In genomic region chr2:71786291-71787107, GRCh38 we compare ENCODE assay signal across 21 cellular contexts.
A peak's percentile ranks its signal among the peaks of the same experiment; 100 is the strongest.
DNase-seq lines count a peak whose midpoint lies in the region; ATAC-seq, FAIRE-seq and TF ChIP-seq lines count a peak whose summit lies in the region.
"Had no signal": no experiment of that assay in that cellular context is flagged by ENCODE, and none has a peak within 500 bp of the region (broad histone marks: within the 10 kb centered on the region; RNA-seq: fewer than 3 reads in every experiment).

No MANE protein-coding gene starts in this region.

- H4K20me1 ChIP-seq in IMR-90 (ENCODE audit: insufficient read depth, low read length), result no peaks in the 10 kb centered on the region; the same call in 1 of the 2 replicates
- H4K20me1 ChIP-seq: BLaER1 had no signal

- WGBS in A549 (ENCODE audit: missing lambda C conversion rate), result 83% methylated on average over 17 of the region's 17 CpGs
- WGBS in IMR-90 (ENCODE audit: extremely low coverage in 2 of 2, insufficient read length in 1 of 2), 2 experiments, result 87% methylated on average over 6 of the region's 17 CpGs; no CpG with 5 or more reads in 1 of the 2 experiments
- 90 to 95% methylated on average over 16 to 17 of the region's 17 CpGs for WGBS in lower leg skin, 2 donors
- 91 to 92% methylated on average over 17 of the region's 17 CpGs for WGBS in sigmoid colon, 2 donors
- 85% methylated on average over 9 of the region's 17 CpGs for WGBS in esophagus muscularis mucosa

- peak overlapping the region; percentile 15; the same call in 1 of the 2 replicates for H4K91ac ChIP-seq in IMR-90 (ENCODE audit: insufficient read depth, low read depth, low read length)

- H2BK20ac ChIP-seq in IMR-90 (ENCODE audit: low read depth, low read length), result no peak overlapping the region; the same call in 1 of the 2 replicates

- no peak overlapping the region for H3K9ac ChIP-seq in IMR-90 (ENCODE audit: low read depth, low read length)
- H3K9ac ChIP-seq: BLaER1 had no signal

- DNase-seq in A549 (ENCODE audit: low read depth in 1 of 2, low spot score in 1 of 2) (no peak), IMR-90 (no peak), lower leg skin (ENCODE audit: low spot score in 2 of 2) (peak; percentile 11 to 60), sigmoid colon (peak; percentile 55), SKM-1 (lab: John Stamatoyannopoulos, UW; ENCODE audit: unreplicated experiment) (no peak), esophagus muscularis mucosa (ENCODE audit: extremely low spot score) (no peak)
- DNase-seq: CD4-positive, alpha-beta memory T cell; EL; KG1; NCI-H1105 treated with DMSO at 0.1 percent for 48 hours; NCI-H1694; NCI-H2081 treated with DMSO at 0.1 percent for 48 hours; NCI-H510A; NCI-H774; SHP77 had no signal

- H2BK5ac ChIP-seq in IMR-90 (ENCODE audit: low read depth, low read length, poor library complexity, severe bottlenecking), result no peak overlapping the region

- H2AK9ac ChIP-seq in IMR-90 (replicated peaks; ENCODE audit: low read depth, low read length, poor library complexity), result peak overlapping the region; percentile 47

- TF ChIP-seq POLR2A in A549 (IDR thresholded peaks at IDR 0.05; ENCODE audit: low read length), result no peak
- TF ChIP-seq POLR2A in IMR-90 (IDR thresholded peaks at IDR 0.05; ENCODE audit: low read depth, low read length), result no peak
- no peak for TF ChIP-seq POLR2A in lower leg skin (IDR thresholded peaks at IDR 0.05)
- no peak for TF ChIP-seq POLR2A in sigmoid colon (IDR thresholded peaks at IDR 0.05)
- no peak for TF ChIP-seq POLR2A in esophagus muscularis mucosa (IDR thresholded peaks at IDR 0.05; ENCODE audit: low read depth)

- POLR2A ChIA-PET in A549 (lab: Yijun Ruan, JAX), result no interaction called here
- POLR2A ChIA-PET in IMR-90 (lab: Charles Lee; ENCODE audit: unreplicated experiment), result no interaction called here

- in situ Hi-C loops in IMR-90 (cut with MboI; ENCODE audit: low sequenced_read_pairs), result loop anchor here (25.0 kb wide), 1 partner anchor 951 kb away; no protein-coding TSS in a partner anchor

- dilution Hi-C loops in IMR-90 (cut with HindIII; ENCODE audit: low sequenced_read_pairs, unreplicated experiment), result no loop called here

- H3K4me2 ChIP-seq in A549 (no peak overlapping the region), IMR-90 (ENCODE audit: low read depth, low read length) (no peak overlapping the region)
- H3K4me2 ChIP-seq: BLaER1 had no signal

- H3K23ac ChIP-seq in IMR-90 (ENCODE audit: low read depth, low read length), result no peak overlapping the region

- no peak for ATAC-seq in A549
- ATAC-seq in IMR-90 (ENCODE audit: low read depth), result no peak
- ATAC-seq in HG02973 (IDR thresholded peaks at IDR 0.05; ENCODE audit: unreplicated experiment), result no peak
- no peak for ATAC-seq in GM18858 (IDR thresholded peaks at IDR 0.05; ENCODE audit: unreplicated experiment)
- ATAC-seq: GM12878, HepG2 had no signal

- no peak overlapping the region for H2AK5ac ChIP-seq in IMR-90 (ENCODE audit: low read depth, low read length)

- H3K4me1 ChIP-seq in A549 (peaks cover 39% of the 10 kb centered on the region), IMR-90 (ENCODE audit: control insufficient read depth, insufficient read depth, low read length) (peaks cover 13% of the 10 kb centered on the region), sigmoid colon (peaks cover 0 to 20% (median 15%) of the 10 kb centered on the region in 4 donors), esophagus muscularis mucosa (peaks cover 0 to 6% (median 0%) of the 10 kb centered on the region in 4 donors)
- H3K4me1 ChIP-seq: BLaER1 had no signal

- no peak overlapping the region; the same call in 1 of the 2 replicates for H3K4ac ChIP-seq in IMR-90 (ENCODE audit: low read depth, low read length)

- H3K4me3 ChIP-seq in A549 (no peak overlapping the region), IMR-90 (ENCODE audit: insufficient read depth, low read depth, low read length) (no peak overlapping the region), lower leg skin (ENCODE audit: low read depth, poor library complexity, severe bottlenecking) (no peak overlapping the region), sigmoid colon (no peak overlapping the region), esophagus muscularis mucosa (no peak overlapping the region)
- H3K4me3 ChIP-seq: BLaER1, GM12878 had no signal

- H3K27me3 ChIP-seq in IMR-90 (ENCODE audit: control insufficient read depth, insufficient read depth, low read length) (no peaks in the 10 kb centered on the region; the same call in 1 of the 2 replicates), sigmoid colon (no peaks in the 10 kb centered on the region), esophagus muscularis mucosa (peaks cover 0 to 10% (median 0%) of the 10 kb centered on the region in 4 donors)
- H3K27me3 ChIP-seq: BLaER1 had no signal

- TF ChIP-seq CTCF in A549 (IDR thresholded peaks at IDR 0.05) (no peak), IMR-90 (conservative IDR thresholded peaks at IDR 0.05; ENCODE audit: low read depth, low read length) (no peak), lower leg skin (IDR thresholded peaks at IDR 0.05) (no peak), sigmoid colon (IDR thresholded peaks at IDR 0.05) (no peak), esophagus muscularis mucosa (IDR thresholded peaks at IDR 0.05) (no peak)

- no peak overlapping the region for H3K14ac ChIP-seq in IMR-90 (replicated peaks; ENCODE audit: low read depth, low read length)

- no peak overlapping the region for H3K18ac ChIP-seq in IMR-90 (ENCODE audit: low read depth, low read length)

- FAIRE-seq in A549 (lab: Jason Lieb, UNC), result no peak
- FAIRE-seq: GM12878, H54, HepG2 had no signal

- H4K8ac ChIP-seq in IMR-90 (ENCODE audit: low read depth in 2 of 2, low read length in 2 of 2), result no peak overlapping the region

- no peak for TF ChIP-seq EP300 in A549 (IDR thresholded peaks at IDR 0.05)
- TF ChIP-seq EP300 in sigmoid colon (IDR thresholded peaks at IDR 0.05), result no peak
- no peak for TF ChIP-seq EP300 in esophagus muscularis mucosa (IDR thresholded peaks at IDR 0.05)

- no peak overlapping the region; the same call in 2 of the 3 replicates for H2BK15ac ChIP-seq in IMR-90 (ENCODE audit: low read depth, low read length)

- H3K9me3 ChIP-seq in A549 (no peaks in the 10 kb centered on the region), IMR-90 (ENCODE audit: control insufficient read depth, insufficient read depth, low read length) (no peaks in the 10 kb centered on the region), sigmoid colon (no peaks in the 10 kb centered on the region), esophagus muscularis mucosa (no peaks in the 10 kb centered on the region)
- H3K9me3 ChIP-seq: BLaER1 had no signal

- H2AFZ ChIP-seq in IMR-90 (replicated peaks; ENCODE audit: low read length, poor library complexity), result peak overlapping the region; percentile 52

- no peaks in the 10 kb centered on the region for H3K36me3 ChIP-seq in IMR-90 (ENCODE audit: control insufficient read depth, insufficient read depth, low read length)
- no peaks in the 10 kb centered on the region for H3K36me3 ChIP-seq in sigmoid colon
- H3K36me3 ChIP-seq in esophagus muscularis mucosa, result no peaks in the 10 kb centered on the region
- H3K36me3 ChIP-seq: BLaER1 had no signal

- CTCF ChIA-PET in A549 (lab: Yijun Ruan, JAX), result interaction anchor here (0.5 to 17.4 kb wide), 6 partner anchors 8 to 826 kb away, joined by 3 to 222 read pairs (median 6); no protein-coding TSS in a partner anchor
- CTCF ChIA-PET in IMR-90 (lab: Yijun Ruan, JAX), result interaction anchor here (1.0 kb wide), 1 partner anchor 176 kb away, joined by 3 read pairs; no protein-coding TSS in a partner anchor

- H3K9me1 ChIP-seq in IMR-90 (ENCODE audit: insufficient read depth, low read length), result peaks cover 12% of the 10 kb centered on the region; the same call in 1 of the 2 replicates

- intact Hi-C loops in IMR-90 (cut with micrococcal nuclease), result no loop called here
- intact Hi-C loops in lower leg skin (cut with DNase I; ENCODE audit: low total_unique reads), result no loop called here
- intact Hi-C loops in sigmoid colon (cut with DNase I), result no loop called here
- intact Hi-C loops in esophagus muscularis mucosa (cut with DNase I), result no loop called here

- H2BK120ac ChIP-seq in IMR-90 (ENCODE audit: low read depth, low read length), result no peak overlapping the region

- H3K56ac ChIP-seq in IMR-90 (ENCODE audit: extremely low read depth, insufficient read depth, low read length), result no peak overlapping the region

- no TSS peak for BruUV-seq in IMR-90 (replicated peaks; lab: Mats Ljungman, UMichigan)

- H3K27ac ChIP-seq in A549 (peak overlapping the region; percentile 68 to 78; a peak in 3 of 6 replicates), IMR-90 (ENCODE audit: insufficient read depth, low read length) (no peak overlapping the region), sigmoid colon (no peak overlapping the region), esophagus muscularis mucosa (replicated peaks in 1 of 4) (no peak overlapping the region)
- H3K27ac ChIP-seq: BLaER1 had no signal

- no peak overlapping the region for H4K5ac ChIP-seq in IMR-90 (ENCODE audit: low read depth, low read length)

- TF ChIP-seq RAD21 in A549 (conservative IDR thresholded peaks at IDR 0.05 in 1 of 2, IDR thresholded peaks at IDR 0.05 in 1 of 2) (no peak), IMR-90 (IDR thresholded peaks at IDR 0.05; ENCODE audit: low read length) (no peak)

- no peaks in the 10 kb centered on the region for H3K79me1 ChIP-seq in IMR-90 (ENCODE audit: low read depth in 1 of 2, low read length in 2 of 2)

TF ChIP-seq in A549, 52 proteins besides CTCF, POLR2A, EP300 and RAD21 (continues in another document):
- no peak for TF ChIP-seq CBX2 (IDR thresholded peaks at IDR 0.05; ENCODE audit: borderline replicate concordance, low read depth)
- no peak for TF ChIP-seq EHF (CRISPR knock-in tag; IDR thresholded peaks at IDR 0.05)
- TF ChIP-seq E2F6 (IDR thresholded peaks at IDR 0.05; ENCODE audit: borderline replicate concordance, low read depth), result no peak

TF ChIP-seq in IMR-90, 13 proteins besides CTCF, POLR2A, EP300 and RAD21 (continues in another document):
- TF ChIP-seq ELK1 (IDR thresholded peaks at IDR 0.05; ENCODE audit: borderline replicate concordance, low read depth, low read length), result no peak
- TF ChIP-seq USF2 (IDR thresholded peaks at IDR 0.05; ENCODE audit: low read depth, low read length), result no peak
- no peak for TF ChIP-seq MAFK (IDR thresholded peaks at IDR 0.05; ENCODE audit: low read depth, low read length)

Comparison
In these comparisons a context has a peak if more than half of its experiments do, and no peak if none do; other contexts are left out.
1. DNase-seq: peak in lower leg skin (2 of 2) and sigmoid colon (single experiment); none in A549 (0 of 2), IMR-90 (single experiment), SKM-1 (single experiment) and esophagus muscularis mucosa (single experiment).
2. H3K27ac ChIP-seq: peak in A549 (2 of 2); none in IMR-90 (single experiment), sigmoid colon (0 of 4) and esophagus muscularis mucosa (0 of 4).